19 cellular contexts compared by ENCODE assay signal in genomic region chr2:26591619-26592505, GRCh38. TPM values are rescaled to one million over a fixed set of nuclear protein-coding genes. Genes with fewer than 3 reads are reported as not detected.
DNase-seq lines count a peak whose midpoint lies in the region; ATAC-seq, FAIRE-seq and TF ChIP-seq lines count a peak whose summit lies in the region.
"Had no signal": no experiment of that assay in that cellular context is flagged by ENCODE, and none has a peak within 500 bp of the region (broad histone marks: within the 10 kb centered on the region; RNA-seq: fewer than 3 reads in every experiment).

No MANE protein-coding gene starts in this region.

- H3K27ac ChIP-seq in H1 (ENCODE audit: low read depth, low read length): no peak overlapping the region

- no peaks in the 10 kb centered on the region for H3K23me2 ChIP-seq in H1 (ENCODE audit: low read depth, low read length)

- no peak overlapping the region; the same call in 1 of the 2 replicates for H4K8ac ChIP-seq in H1 (ENCODE audit: extremely low read depth, insufficient read depth, low read length)

- H2AFZ ChIP-seq in H1 (ENCODE audit: low read length): no peak overlapping the region

- no peak for TF ChIP-seq EP300 in H1 (IDR thresholded peaks at IDR 0.05; ENCODE audit: borderline replicate concordance in 1 of 2, low read depth in 2 of 2, low read length in 2 of 2)

- H3K18ac ChIP-seq in H1 (ENCODE audit: extremely low read depth, low read length): no peak overlapping the region

- H3K79me1 ChIP-seq in H1 (ENCODE audit: low read depth, low read length): no peaks in the 10 kb centered on the region

- 85% methylated on average over 12 of the region's 12 CpGs; no CpG with 5 or more reads in 1 of the 2 experiments for WGBS in H1 (ENCODE audit: extremely low coverage in 1 of 2, insufficient coverage in 1 of 2, insufficient read length in 1 of 2, insufficient replicate concordance in 2 of 2, low coverage in 1 of 2, low lambda C conversion rate in 2 of 2, missing lambda C conversion rate in 1 of 2), 2 experiments

- no peaks in the 10 kb centered on the region for H3K79me2 ChIP-seq in H1 (ENCODE audit: control insufficient read depth in 1 of 2, insufficient read depth in 2 of 2, low read length in 2 of 2)

- TF ChIP-seq RAD21 in H1 (IDR thresholded peaks at IDR 0.05 in 1 of 2, conservative IDR thresholded peaks at IDR 0.05 in 1 of 2; ENCODE audit: low read depth in 2 of 2, low read length in 2 of 2): no peak

- peak; percentile 49 for ATAC-seq in HG03442 (IDR thresholded peaks at IDR 0.05; ENCODE audit: unreplicated experiment)
- peak; percentile 66 for ATAC-seq in stimulated activated naive CD8-positive, alpha-beta T cell treated with anti-CD3 and anti-CD28 coated beads, Interleukin-15, Interleukin-2, amounts not matched to agents 100 U/mL and 50 U/mL, for 24 hours
- ATAC-seq in HG03045 (IDR thresholded peaks at IDR 0.05; ENCODE audit: unreplicated experiment): no peak
- ATAC-seq: T-helper 17 cell had no signal

- no peak overlapping the region for H3K4me2 ChIP-seq in H1 (ENCODE audit: insufficient read depth in 1 of 2, low read depth in 2 of 2, low read length in 2 of 2)

- no peak for FAIRE-seq in H1 (lab: Jason Lieb, UNC)
- FAIRE-seq: small intestine had no signal

- H4K91ac ChIP-seq in H1 (replicated peaks; ENCODE audit: insufficient read length, low read length): no peak overlapping the region

- no peak for TF ChIP-seq CTCF in H1 (IDR thresholded peaks at IDR 0.05; ENCODE audit: control extremely low read depth in 1 of 3, insufficient read depth in 1 of 3, low read depth in 1 of 3, low read length in 3 of 3)

- no peaks in the 10 kb centered on the region for H3K9me3 ChIP-seq in H1 (ENCODE audit: insufficient read depth in 2 of 2, low read depth in 1 of 2, low read length in 1 of 2)

- no peak overlapping the region for H2BK120ac ChIP-seq in H1 (replicated peaks; ENCODE audit: low read depth, low read length)

- H3K9ac ChIP-seq in H1 (replicated peaks in 1 of 4; ENCODE audit: extremely low read depth in 1 of 4, low read depth in 3 of 4, low read length in 3 of 4): no peak overlapping the region

- no peak for TF ChIP-seq POLR2A in H1 (IDR thresholded peaks at IDR 0.05; ENCODE audit: control extremely low read depth in 1 of 2, low read depth in 2 of 2, low read length in 2 of 2)

- no peak overlapping the region for H2BK5ac ChIP-seq in H1 (ENCODE audit: low read depth, low read length)

- no peak overlapping the region for H4K5ac ChIP-seq in H1 (ENCODE audit: insufficient read length, low read depth, low read length)

- H3K14ac ChIP-seq in H1 (ENCODE audit: insufficient read length): no peak overlapping the region

- no peak overlapping the region for H3K56ac ChIP-seq in H1 (replicated peaks; ENCODE audit: insufficient read length, low read depth, low read length)

- H2BK12ac ChIP-seq in H1 (ENCODE audit: low read depth, low read length): 0 out of 2 replicates have a peak overlapping the region, but pooled peaks have one; percentile 7

- H3K4me3 ChIP-seq in H1 (ENCODE audit: extremely low read depth in 1 of 4, insufficient read depth in 2 of 4, low read depth in 3 of 4, low read length in 4 of 4): no peak overlapping the region

- H2BK20ac ChIP-seq in H1 (ENCODE audit: low read length): no peak overlapping the region

- H3K36me3 ChIP-seq in H1 (ENCODE audit: control insufficient read depth in 2 of 4, insufficient read depth in 4 of 4, low read length in 3 of 4): no peaks in the 10 kb centered on the region

- H3K27me3 ChIP-seq in H1 (replicated peaks in 1 of 4; ENCODE audit: control insufficient read depth in 3 of 4, extremely low read depth in 1 of 4, insufficient read depth in 3 of 4, low read length in 3 of 4): peaks cover 0 to 3% (median 0%) of the 10 kb centered on the region in 4 experiments; a peak in 1 of 7 replicates

- H2BK15ac ChIP-seq in H1 (ENCODE audit: low read length): no peak overlapping the region

- no peak overlapping the region for H3K4ac ChIP-seq in H1 (replicated peaks; ENCODE audit: insufficient read length, low read depth, low read length)

- H2AK5ac ChIP-seq in H1 (ENCODE audit: low read depth, low read length): no peak overlapping the region

- POLR2A ChIA-PET in H1 (lab: Charles Lee; ENCODE audit: partially characterized antibody): no interaction called here

- H3K4me1 ChIP-seq in H1 (replicated peaks in 1 of 4; ENCODE audit: control insufficient read depth in 3 of 4, insufficient read depth in 4 of 4, low read length in 3 of 4): peaks cover 0 to 4% (median 1%) of the 10 kb centered on the region in 4 experiments; a peak in 3 of 7 replicates

- CTCF ChIA-PET in H1 (lab: Charles Lee; ENCODE audit: partially characterized antibody): interaction anchor here (0.6 to 5.5 kb wide), 9 partner anchors 10 to 154 kb away, joined by 3 to 36 read pairs (median 6); no protein-coding TSS in a partner anchor

- H4K20me1 ChIP-seq in H1 (replicated peaks in 1 of 2; ENCODE audit: control insufficient read depth in 1 of 2, insufficient read depth in 2 of 2, low read length in 2 of 2): no peaks in the 10 kb centered on the region

- peak; percentile 12 for DNase-seq in activated T-cell treated with anti-CD3 and anti-CD28 coated beads, Interleukin-2, amount 50 U/mL, for 1 hour
- DNase-seq in activated T-cell treated with anti-CD3 and anti-CD28 coated beads for 4 hours: no peak
- DNase-seq in H1 (ENCODE audit: low read depth in 1 of 2, low spot score in 2 of 2): peak in 1 of 2 experiments; percentile 44
- DNase-seq in stimulated activated naive CD8-positive, alpha-beta T cell treated with anti-CD3 and anti-CD28 coated beads, Interleukin-15, Interleukin-2, amounts not matched to agents 100 U/mL and 50 U/mL, for 24 hours: no peak
- no peak for DNase-seq in NCI-H1092 treated with DMSO at 0.1 percent for 48 hours (lab: John Stamatoyannopoulos, UW)
- DNase-seq in DMS79 (lab: John Stamatoyannopoulos, UW): no peak
- DNase-seq: activated B cell treated with CpG ODN at 0.5 μM for 24 hours; cerebellar nuclear complex; foreskin fibroblast; Karpas-422; NCI-H1436 treated with DMSO at 0.1 percent for 48 hours; NCI-H2227 treated with DMSO at 0.1 percent for 48 hours; SIG-M5; small intestine; stimulated activated naive CD4-positive, alpha-beta T cell; T-helper 17 cell had no signal

- H3K23ac ChIP-seq in H1 (ENCODE audit: insufficient read length): no peak overlapping the region

TF ChIP-seq in H1, 55 proteins besides CTCF, POLR2A, EP300 and RAD21:
- TF ChIP-seq CHD1 (IDR thresholded peaks at IDR 0.05; ENCODE audit: low read depth, low read length) (no peak), TBP (IDR thresholded peaks at IDR 0.05; ENCODE audit: low read depth, low read length) (no peak), SUZ12 (IDR thresholded peaks at IDR 0.05; ENCODE audit: low read length) (no peak), KDM5A (IDR thresholded peaks at IDR 0.05; ENCODE audit: low read length) (no peak), CHD2 (IDR thresholded peaks at IDR 0.05; ENCODE audit: low read length) (no peak), BCL11A (IDR thresholded peaks at IDR 0.05; ENCODE audit: low read depth in 2 of 2, low read length in 2 of 2) (no peak), SP2 (IDR thresholded peaks at IDR 0.05; ENCODE audit: low read length) (no peak), SP1 (IDR thresholded peaks at IDR 0.05; ENCODE audit: low read depth, low read length) (no peak), BRCA1 (IDR thresholded peaks at IDR 0.05; ENCODE audit: low read depth, low read length) (no peak), RBBP5 (IDR thresholded peaks at IDR 0.05; ENCODE audit: borderline replicate concordance, low read depth, low read length) (no peak), ATF2 (IDR thresholded peaks at IDR 0.05; ENCODE audit: low read length) (no peak), YY1 (IDR thresholded peaks at IDR 0.05; ENCODE audit: low read depth, low read length) (no peak), POU5F1 (IDR thresholded peaks at IDR 0.05; ENCODE audit: low read depth, low read length) (no peak), PHF8 (conservative IDR thresholded peaks at IDR 0.05; ENCODE audit: low read depth, low read length) (no peak), TAF7 (optimal IDR thresholded peaks at IDR 0.05; ENCODE audit: borderline replicate concordance, low read depth, low read length) (no peak), JUND (IDR thresholded peaks at IDR 0.05; ENCODE audit: low read length) (no peak), MAFK (IDR thresholded peaks at IDR 0.05; ENCODE audit: low read depth, low read length) (no peak), CTBP2 (IDR thresholded peaks at IDR 0.05; ENCODE audit: borderline replicate concordance, insufficient read depth, insufficient read length, low read length) (no peak), CBX5 (IDR thresholded peaks at IDR 0.05; ENCODE audit: low read depth, low read length) (no peak)
- TF ChIP-seq, protein P1, sequence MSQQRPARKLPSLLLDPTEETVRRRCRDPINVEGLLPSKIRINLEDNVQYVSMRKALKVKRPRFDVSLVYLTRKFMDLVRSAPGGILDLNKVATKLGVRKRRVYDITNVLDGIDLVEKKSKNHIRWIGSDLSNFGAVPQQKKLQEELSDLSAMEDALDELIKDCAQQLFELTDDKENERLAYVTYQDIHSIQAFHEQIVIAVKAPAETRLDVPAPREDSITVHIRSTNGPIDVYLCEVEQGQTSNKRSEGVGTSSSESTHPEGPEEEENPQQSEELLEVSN (IDR thresholded peaks at IDR 0.05): no peak

RNA-seq across cellular contexts. Expression of gene CIB4, which starts 49.3 kb away (rescaled TPM):
- total RNA-seq in H1 (2021; fragmentation: NEBNext Ultra II Directional; extraction: Animal tissue kit (Norgen Biotek cat#: 25700)): not detected in 2 replicates
- polyA plus RNA-seq in H1 (2011; rRNA removed): not detected in 2 replicates
- not detected for polyA plus RNA-seq in H1 (2011; cell fraction: cytosol; rRNA removed)
- not detected for polyA plus RNA-seq in H1 (2011; cell fraction: nucleus; rRNA removed)
- not detected in 4 replicates for polyA plus RNA-seq in H1 (2012, experiment 1 of 2)
- polyA plus RNA-seq in H1 (2012, experiment 2 of 2): not detected
- not detected for polyA plus RNA-seq in H1 (2013, experiment 1 of 2)
- not detected for polyA plus RNA-seq in H1 (2013, experiment 2 of 2)
- polyA minus RNA-seq in H1 (2011; rRNA and poly(A)+ RNA removed): not detected in 2 replicates
- polyA minus RNA-seq in H1 (2011; cell fraction: cytosol; rRNA and poly(A)+ RNA removed): not detected
- polyA minus RNA-seq in H1 (2011; cell fraction: nucleus; rRNA and poly(A)+ RNA removed): not detected
- total RNA-seq: activated B cell treated with CpG ODN at 0.5 μM for 24 hours, osteoblast, T-helper 17 cell had no signal
- polyA plus RNA-seq: small intestine had no signal
